8 cellular contexts compared by ENCODE assay signal in genomic region chr13:48500652-48501197, GRCh38. TPM values are rescaled to one million over a fixed set of nuclear protein-coding genes. Genes with fewer than 3 reads are reported as not detected.
DNase-seq lines count a peak whose midpoint lies in the region; ATAC-seq and TF ChIP-seq lines count a peak whose summit lies in the region.

No MANE protein-coding gene starts in this region.

- no peaks in the 10 kb centered on the region for H3K27me3 ChIP-seq in dorsolateral prefrontal cortex

- H3K4me3 ChIP-seq in dorsolateral prefrontal cortex: no peak overlapping the region

- peak; percentile 68 for ATAC-seq in sciatic nerve
- no peak for ATAC-seq in HG03521 (IDR thresholded peaks at IDR 0.05; ENCODE audit: unreplicated experiment)

- peak overlapping the region in 56 of 59 donors; percentile 1 to 89 (median 70) for H3K27ac ChIP-seq in dorsolateral prefrontal cortex

- intact Hi-C loops in dorsolateral prefrontal cortex (cut with DNase I) (no loop called here), sciatic nerve (cut with DNase I) (no loop called here)

- peak; percentile 69 for DNase-seq in Ammon's horn (ENCODE audit: low spot score)
- peak; percentile 30 for DNase-seq in GM20000 (ENCODE audit: low spot score)
- peak; percentile 42 for DNase-seq in NCI-H69 (lab: John Stamatoyannopoulos, UW)
- peak in 1 of 10 donors; percentile 56 for DNase-seq in dorsolateral prefrontal cortex
- DNase-seq in sciatic nerve (ENCODE audit: low spot score): no peak
- DNase-seq in midbrain (lab: John Stamatoyannopoulos, UW): no peak
- DNase-seq in NCI-H1105 (lab: John Stamatoyannopoulos, UW): no peak

- TF ChIP-seq CTCF in GM20000 (IDR thresholded peaks at IDR 0.05; ENCODE audit: extremely low read depth, missing control alignments) (no peak), dorsolateral prefrontal cortex (IDR thresholded peaks at IDR 0.05 in 54 of 56, conservative IDR thresholded peaks at IDR 0.05 in 2 of 56; ENCODE audit: low read depth in 1 of 56, partially characterized antibody in 56 of 56) (no peak)

RNA-seq across cellular contexts. Expression of gene RCBTB2, which starts 32.2 kb away (rescaled TPM):
- total RNA-seq in dorsolateral prefrontal cortex (10 to 100 TPM in 100 of 120 experiments, 1 to 10 TPM in 20; 7.7 to 20.0 (median 11.9) TPM), sciatic nerve (19.7 TPM)

Comparison
In these comparisons a context has a peak if more than half of its experiments do, and no peak if none do; other contexts are left out.
1. DNase-seq: peak in Ammon's horn (single experiment), GM20000 (single experiment) and NCI-H69 (single experiment); none in sciatic nerve (single experiment), midbrain (single experiment) and NCI-H1105 (single experiment).